In the genomic region with DNA sequence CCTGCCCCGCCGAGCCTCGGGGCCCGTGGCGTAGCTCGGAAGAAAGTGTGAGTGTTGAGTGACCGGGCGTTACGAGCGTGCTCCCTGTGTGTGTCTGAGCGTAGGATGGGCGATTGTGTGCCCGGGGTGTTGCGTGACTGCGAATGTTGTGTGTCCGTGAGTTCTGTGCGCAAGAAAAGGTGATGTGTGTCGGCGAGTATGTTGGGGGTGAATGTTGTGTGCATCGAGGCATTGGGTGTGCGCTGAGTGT, we compare ENCODE assay signal across 8 cellular contexts. TPM values are rescaled to one million over a fixed set of nuclear protein-coding genes. Genes with fewer than 3 reads are reported as not detected.
DNase-seq lines count a peak whose midpoint lies in the region; ATAC-seq and TF ChIP-seq lines count a peak whose summit lies in the region.

No MANE protein-coding gene starts in this region.

- DNase-seq in ELR (ENCODE audit: low read depth) (peak; percentile 23), RKO (ENCODE audit: low spot score) (peak; percentile 23), fibroblast of mammary gland (ENCODE audit: low read depth) (no peak), retina (peak; percentile 74), H4 (ENCODE audit: low spot score) (no peak), HT-29 (ENCODE audit: low spot score) (no peak)

- TF ChIP-seq CTCF in fibroblast of mammary gland (conservative IDR thresholded peaks at IDR 0.05; ENCODE audit: control insufficient read depth, insufficient read depth, low read depth, low read length) = no peak

- no peak for ATAC-seq in GM19324 (IDR thresholded peaks at IDR 0.05; ENCODE audit: low FRiP score, unreplicated experiment)
- no peak for ATAC-seq in HG03280 (IDR thresholded peaks at IDR 0.05; ENCODE audit: unreplicated experiment)

- peak overlapping the region; percentile 61 for H3K4me3 ChIP-seq in fibroblast of mammary gland (ENCODE audit: control insufficient read depth, low read depth, low read length)

RNA-seq across cellular contexts. Expression of gene PTPRU, which starts 0.3 kb away (rescaled TPM):
- 16.2 and 18.3 TPM in 2 replicates for total RNA-seq in H4 (2014; rRNA removed; shearing (Covaris generic))
- 0.03 TPM in 2 replicates for total RNA-seq in HT-29 (2014; rRNA removed; shearing (Covaris generic))

RNA-seq across cellular contexts. Expression of gene MECR, which starts 5.9 kb away (rescaled TPM):
- total RNA-seq in H4 (2014; rRNA removed; shearing (Covaris generic)) = 29.0 and 32.3 TPM in 2 replicates
- 24.2 and 27.8 TPM in 2 replicates for total RNA-seq in HT-29 (2014; rRNA removed; shearing (Covaris generic))

RNA-seq across cellular contexts. Expression of gene SRSF4, which starts 55.0 kb away (rescaled TPM):
- total RNA-seq in H4 (2014; rRNA removed; shearing (Covaris generic)) = 28.9 and 29.3 TPM in 2 replicates
- total RNA-seq in HT-29 (2014; rRNA removed; shearing (Covaris generic)) = 36.2 and 51.3 TPM in 2 replicates

Comparison
In these comparisons a context has a peak if more than half of its experiments do, and no peak if none do; other contexts are left out.
1. DNase-seq: peak in ELR (single experiment), RKO (single experiment) and retina (single experiment); none in fibroblast of mammary gland (single experiment), H4 (single experiment) and HT-29 (single experiment).
2. RNA of gene PTPRU, which starts 0.3 kb away (total RNA-seq): 16.2 to 18.3 TPM in H4; 0.03 TPM in HT-29; every median in the first group is over 10 times any median in the second.